1 cellular context compared by ENCODE assay signal in genomic region chr18:55301196-55301540, GRCh38.
TF ChIP-seq lines count a peak whose summit lies in the region.

No MANE protein-coding gene starts in this region.

TF ChIP-seq in SK-N-SH, 30 proteins besides CTCF, POLR2A, EP300 and RAD21 (continued from another document):
- TF ChIP-seq, protein P1, sequence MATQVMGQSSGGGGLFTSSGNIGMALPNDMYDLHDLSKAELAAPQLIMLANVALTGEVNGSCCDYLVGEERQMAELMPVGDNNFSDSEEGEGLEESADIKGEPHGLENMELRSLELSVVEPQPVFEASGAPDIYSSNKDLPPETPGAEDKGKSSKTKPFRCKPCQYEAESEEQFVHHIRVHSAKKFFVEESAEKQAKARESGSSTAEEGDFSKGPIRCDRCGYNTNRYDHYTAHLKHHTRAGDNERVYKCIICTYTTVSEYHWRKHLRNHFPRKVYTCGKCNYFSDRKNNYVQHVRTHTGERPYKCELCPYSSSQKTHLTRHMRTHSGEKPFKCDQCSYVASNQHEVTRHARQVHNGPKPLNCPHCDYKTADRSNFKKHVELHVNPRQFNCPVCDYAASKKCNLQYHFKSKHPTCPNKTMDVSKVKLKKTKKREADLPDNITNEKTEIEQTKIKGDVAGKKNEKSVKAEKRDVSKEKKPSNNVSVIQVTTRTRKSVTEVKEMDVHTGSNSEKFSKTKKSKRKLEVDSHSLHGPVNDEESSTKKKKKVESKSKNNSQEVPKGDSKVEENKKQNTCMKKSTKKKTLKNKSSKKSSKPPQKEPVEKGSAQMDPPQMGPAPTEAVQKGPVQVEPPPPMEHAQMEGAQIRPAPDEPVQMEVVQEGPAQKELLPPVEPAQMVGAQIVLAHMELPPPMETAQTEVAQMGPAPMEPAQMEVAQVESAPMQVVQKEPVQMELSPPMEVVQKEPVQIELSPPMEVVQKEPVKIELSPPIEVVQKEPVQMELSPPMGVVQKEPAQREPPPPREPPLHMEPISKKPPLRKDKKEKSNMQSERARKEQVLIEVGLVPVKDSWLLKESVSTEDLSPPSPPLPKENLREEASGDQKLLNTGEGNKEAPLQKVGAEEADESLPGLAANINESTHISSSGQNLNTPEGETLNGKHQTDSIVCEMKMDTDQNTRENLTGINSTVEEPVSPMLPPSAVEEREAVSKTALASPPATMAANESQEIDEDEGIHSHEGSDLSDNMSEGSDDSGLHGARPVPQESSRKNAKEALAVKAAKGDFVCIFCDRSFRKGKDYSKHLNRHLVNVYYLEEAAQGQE (IDR thresholded peaks at IDR 0.05; ENCODE audit: low read depth, low read length), result no peak
- TF ChIP-seq SIN3A (IDR thresholded peaks at IDR 0.05; ENCODE audit: borderline replicate concordance, low read depth, low read length) (no peak), ELF1 (IDR thresholded peaks at IDR 0.05) (no peak), FOXJ3 (CRISPR knock-in tag; IDR thresholded peaks at IDR 0.05) (no peak), GATA2 (CRISPR knock-in tag; IDR thresholded peaks at IDR 0.05) (no peak), RXRA (IDR thresholded peaks at IDR 0.05; ENCODE audit: borderline replicate concordance, low read depth) (no peak), RCOR1 (IDR thresholded peaks at IDR 0.05; ENCODE audit: low read length) (no peak), FOSL2 (IDR thresholded peaks at IDR 0.05; ENCODE audit: borderline replicate concordance, low read depth) (no peak)
- TF ChIP-seq, protein P2, sequence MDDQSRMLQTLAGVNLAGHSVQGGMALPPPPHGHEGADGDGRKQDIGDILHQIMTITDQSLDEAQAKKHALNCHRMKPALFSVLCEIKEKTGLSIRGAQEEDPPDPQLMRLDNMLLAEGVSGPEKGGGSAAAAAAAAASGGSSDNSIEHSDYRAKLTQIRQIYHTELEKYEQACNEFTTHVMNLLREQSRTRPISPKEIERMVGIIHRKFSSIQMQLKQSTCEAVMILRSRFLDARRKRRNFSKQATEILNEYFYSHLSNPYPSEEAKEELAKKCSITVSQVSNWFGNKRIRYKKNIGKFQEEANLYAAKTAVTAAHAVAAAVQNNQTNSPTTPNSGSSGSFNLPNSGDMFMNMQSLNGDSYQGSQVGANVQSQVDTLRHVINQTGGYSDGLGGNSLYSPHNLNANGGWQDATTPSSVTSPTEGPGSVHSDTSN (IDR thresholded peaks at IDR 0.05), result no peak
